18 cellular contexts compared by ENCODE assay signal in the genomic region with DNA sequence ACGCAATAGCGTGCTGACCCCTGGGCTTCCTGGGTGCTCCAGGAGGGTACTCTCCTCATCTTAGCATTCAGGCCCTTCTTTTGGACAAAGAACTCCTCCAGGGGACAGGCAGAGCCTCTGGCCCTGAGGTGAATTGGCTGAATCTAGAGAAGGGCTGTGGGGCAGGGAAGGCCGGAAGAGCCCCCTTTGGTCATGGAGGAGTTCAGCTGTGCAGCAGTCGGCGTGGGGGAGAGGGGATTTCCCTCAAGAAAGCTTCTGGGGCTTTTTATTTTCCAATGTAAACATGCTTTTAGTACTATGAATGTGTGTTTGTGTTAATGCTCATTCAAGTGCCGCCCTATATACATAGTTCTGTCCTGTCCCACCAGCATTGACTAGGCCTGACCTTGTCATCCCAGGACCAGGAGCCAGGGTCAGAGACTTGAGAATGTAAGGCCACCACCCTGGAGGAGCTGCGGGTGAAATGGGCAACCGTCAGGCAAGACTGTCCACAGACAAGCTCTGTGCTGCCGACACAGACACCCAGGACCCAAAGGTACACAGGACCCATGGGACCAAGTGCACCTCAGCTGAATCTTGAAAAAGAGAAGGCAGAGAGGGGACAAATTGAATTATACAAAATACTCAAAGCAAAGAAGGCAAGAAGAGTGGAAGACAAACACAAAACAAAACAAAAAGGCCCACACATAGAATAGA. TPM values are rescaled to one million over a fixed set of nuclear protein-coding genes. Genes with fewer than 3 reads are reported as not detected.
DNase-seq lines count a peak whose midpoint lies in the region; ATAC-seq and TF ChIP-seq lines count a peak whose summit lies in the region.
"Had no signal": no experiment of that assay in that cellular context is flagged by ENCODE, and none has a peak within 500 bp of the region (broad histone marks: within the 10 kb centered on the region; RNA-seq: fewer than 3 reads in every experiment).

No MANE protein-coding gene starts in this region.

- H3K36me3 ChIP-seq in ovary = no peaks in the 10 kb centered on the region

- ATAC-seq in HG02885 (IDR thresholded peaks at IDR 0.05; ENCODE audit: poor library complexity, unreplicated experiment) (peak; percentile 40), HG02970 (IDR thresholded peaks at IDR 0.05; ENCODE audit: low FRiP score, unreplicated experiment) (no peak)
- no peak for ATAC-seq in activated naive CD8-positive, alpha-beta T cell treated with anti-CD3 and anti-CD28 coated beads, Interleukin-2, amount 10 ng/mL, durations not matched to agents 7 days and 5 days (ENCODE audit: low read depth)
- ATAC-seq: activated naive CD4-positive, alpha-beta T cell treated with anti-CD3 and anti-CD28 coated beads, Interleukin-2, amount 50 U/mL, for 72 hours; left ventricle myocardium superior; Panc1 had no signal

- no peaks in the 10 kb centered on the region for H3K4me1 ChIP-seq in ovary (ENCODE audit: insufficient read depth)

- POLR2A ChIA-PET in activated naive CD8-positive, alpha-beta T cell treated with anti-CD3 and anti-CD28 coated beads, Interleukin-2, amount 10 ng/mL, durations not matched to agents 7 days and 5 days (lab: Charles Lee) = interaction anchor here (0.5 kb wide), 1 partner anchor 966 kb away, joined by 9 read pairs; no protein-coding TSS in a partner anchor

- no peak overlapping the region for H3K4me3 ChIP-seq in ovary

- no peak overlapping the region for H3K4me3 Mint-ChIP-seq in activated CD4-positive, alpha-beta T cell treated with anti-CD3 and anti-CD28 coated beads, Interleukin-2, amount 10 ng/mL, durations not matched to agents 24 days and 14 days
- H3K4me3 Mint-ChIP-seq in activated naive CD8-positive, alpha-beta T cell treated with anti-CD3 and anti-CD28 coated beads, Interleukin-2, amount 10 ng/mL, durations not matched to agents 7 days and 5 days = no peak overlapping the region
- H3K4me3 Mint-ChIP-seq in stimulated activated naive CD8-positive, alpha-beta T cell treated with anti-CD3 and anti-CD28 coated beads, Interleukin-15, Interleukin-2, amounts not matched to agents 100 ng/mL and 50 ng/mL, for 24 hours = no peak overlapping the region
- H3K4me3 Mint-ChIP-seq: nephron had no signal

- no peak for TF ChIP-seq CTCF in ovary (IDR thresholded peaks at IDR 0.05)

- peaks cover 2% of the 10 kb centered on the region for H3K36me3 Mint-ChIP-seq in activated CD4-positive, alpha-beta T cell treated with anti-CD3 and anti-CD28 coated beads, Interleukin-2, amount 10 ng/mL, durations not matched to agents 24 days and 14 days (ENCODE audit: low read depth)
- H3K36me3 Mint-ChIP-seq in activated naive CD8-positive, alpha-beta T cell treated with anti-CD3 and anti-CD28 coated beads, Interleukin-2, amount 10 ng/mL, durations not matched to agents 7 days and 5 days = peaks cover 4% of the 10 kb centered on the region
- H3K36me3 Mint-ChIP-seq in stimulated activated naive CD8-positive, alpha-beta T cell treated with anti-CD3 and anti-CD28 coated beads, Interleukin-15, Interleukin-2, amounts not matched to agents 100 ng/mL and 50 ng/mL, for 24 hours (ENCODE audit: low read depth) = no peaks in the 10 kb centered on the region

- no peak overlapping the region for H3K27ac ChIP-seq in ovary

- no peak for TF ChIP-seq EP300 in ovary (IDR thresholded peaks at IDR 0.05)

- intact Hi-C loops in activated CD4-positive, alpha-beta T cell treated with anti-CD3 and anti-CD28 coated beads, Interleukin-2, amount 10 ng/mL, durations not matched to agents 24 days and 14 days (cut with micrococcal nuclease) = no loop called here
- intact Hi-C loops in ovary (cut with DNase I) = no loop called here

- no peak for TF ChIP-seq POLR2A in ovary (IDR thresholded peaks at IDR 0.05)

- peaks cover 54% of the 10 kb centered on the region for H3K4me1 Mint-ChIP-seq in activated CD4-positive, alpha-beta T cell treated with anti-CD3 and anti-CD28 coated beads, Interleukin-2, amount 10 ng/mL, durations not matched to agents 24 days and 14 days
- H3K4me1 Mint-ChIP-seq in activated naive CD8-positive, alpha-beta T cell treated with anti-CD3 and anti-CD28 coated beads, Interleukin-2, amount 10 ng/mL, durations not matched to agents 7 days and 5 days = peaks cover 62% of the 10 kb centered on the region
- peaks cover 82% of the 10 kb centered on the region for H3K4me1 Mint-ChIP-seq in stimulated activated naive CD8-positive, alpha-beta T cell treated with anti-CD3 and anti-CD28 coated beads, Interleukin-15, Interleukin-2, amounts not matched to agents 100 ng/mL and 50 ng/mL, for 24 hours (ENCODE audit: low read depth)
- H3K4me1 Mint-ChIP-seq: nephron had no signal

- 87 to 89% (median 88%) methylated on average over 9 of the region's 9 CpGs for whole genome bisulfite sequencing in ovary, 3 donors

- no peak for DNase-seq in activated CD4-positive, alpha-beta T cell treated with anti-CD3 and anti-CD28 coated beads, Interleukin-2, amount 10 ng/mL, durations not matched to agents 24 days and 14 days
- DNase-seq in activated CD4-positive, alpha-beta T cell treated with anti-CD3 and anti-CD28 coated beads for 48 hours = no peak
- no peak for DNase-seq in activated naive CD8-positive, alpha-beta T cell treated with anti-CD3 and anti-CD28 coated beads, Interleukin-2, amount 10 ng/mL, durations not matched to agents 7 days and 5 days
- no peak for DNase-seq in ovary
- DNase-seq in HCEC 1CT = no peak
- DNase-seq: activated CD4-positive, CD25-positive, alpha-beta regulatory T cell; activated CD8-positive, alpha-beta memory T cell treated with anti-CD3 and anti-CD28 coated beads, Interleukin-2, amount 50 U/mL, for 4 hours; foreskin fibroblast; left ventricle myocardium superior; NCI-H1930; NCI-H526; substantia nigra had no signal

- H3K9me3 Mint-ChIP-seq in activated CD4-positive, alpha-beta T cell treated with anti-CD3 and anti-CD28 coated beads, Interleukin-2, amount 10 ng/mL, durations not matched to agents 24 days and 14 days = no peaks in the 10 kb centered on the region
- no peaks in the 10 kb centered on the region for H3K9me3 Mint-ChIP-seq in activated naive CD8-positive, alpha-beta T cell treated with anti-CD3 and anti-CD28 coated beads, Interleukin-2, amount 10 ng/mL, durations not matched to agents 7 days and 5 days
- H3K9me3 Mint-ChIP-seq in stimulated activated naive CD8-positive, alpha-beta T cell treated with anti-CD3 and anti-CD28 coated beads, Interleukin-15, Interleukin-2, amounts not matched to agents 100 ng/mL and 50 ng/mL, for 24 hours = no peaks in the 10 kb centered on the region
- H3K9me3 Mint-ChIP-seq: activated naive CD4-positive, alpha-beta T cell treated with anti-CD3 and anti-CD28 coated beads, Interleukin-2, amount 50 U/mL, for 72 hours; nephron had no signal

- H3K27me3 ChIP-seq in ovary = no peaks in the 10 kb centered on the region

- peak overlapping the region; percentile 50 for H3K27ac Mint-ChIP-seq in activated CD4-positive, alpha-beta T cell treated with anti-CD3 and anti-CD28 coated beads, Interleukin-2, amount 10 ng/mL, durations not matched to agents 24 days and 14 days
- H3K27ac Mint-ChIP-seq in activated naive CD8-positive, alpha-beta T cell treated with anti-CD3 and anti-CD28 coated beads, Interleukin-2, amount 10 ng/mL, durations not matched to agents 7 days and 5 days = peak overlapping the region; percentile 83
- peak overlapping the region; percentile 87 for H3K27ac Mint-ChIP-seq in stimulated activated naive CD8-positive, alpha-beta T cell treated with anti-CD3 and anti-CD28 coated beads, Interleukin-15, Interleukin-2, amounts not matched to agents 100 ng/mL and 50 ng/mL, for 24 hours
- H3K27ac Mint-ChIP-seq: nephron had no signal

- H3K27me3 Mint-ChIP-seq in activated CD4-positive, alpha-beta T cell treated with anti-CD3 and anti-CD28 coated beads, Interleukin-2, amount 10 ng/mL, durations not matched to agents 24 days and 14 days = no peaks in the 10 kb centered on the region
- no peaks in the 10 kb centered on the region for H3K27me3 Mint-ChIP-seq in activated naive CD8-positive, alpha-beta T cell treated with anti-CD3 and anti-CD28 coated beads, Interleukin-2, amount 10 ng/mL, durations not matched to agents 7 days and 5 days
- no peaks in the 10 kb centered on the region for H3K27me3 Mint-ChIP-seq in stimulated activated naive CD8-positive, alpha-beta T cell treated with anti-CD3 and anti-CD28 coated beads, Interleukin-15, Interleukin-2, amounts not matched to agents 100 ng/mL and 50 ng/mL, for 24 hours

- H3K9me3 ChIP-seq in ovary = no peaks in the 10 kb centered on the region

RNA-seq across cellular contexts. Expression of gene FIGNL1, which starts 38.7 kb away (rescaled TPM):
- 44.7 and 47.4 TPM in 2 replicates for total RNA-seq in activated CD4-positive, alpha-beta T cell treated with anti-CD3 and anti-CD28 coated beads, Interleukin-2, amount 10 ng/mL, durations not matched to agents 24 days and 14 days
- 10 to 100 TPM; 28.4 to 30.9 TPM for total RNA-seq in activated naive CD8-positive, alpha-beta T cell treated with anti-CD3 and anti-CD28 coated beads, Interleukin-2, amount 10 ng/mL, durations not matched to agents 7 days and 5 days
- total RNA-seq in ovary = 10 to 100 TPM in 5 of 7 donors, 1 to 10 TPM in 2; 6.8 to 13.7 (median 11.5) TPM
- 1 to 10 TPM; 6.6 to 9.5 TPM for polyA plus RNA-seq in ovary
